14 cellular contexts compared by ENCODE assay signal in the genomic region with DNA sequence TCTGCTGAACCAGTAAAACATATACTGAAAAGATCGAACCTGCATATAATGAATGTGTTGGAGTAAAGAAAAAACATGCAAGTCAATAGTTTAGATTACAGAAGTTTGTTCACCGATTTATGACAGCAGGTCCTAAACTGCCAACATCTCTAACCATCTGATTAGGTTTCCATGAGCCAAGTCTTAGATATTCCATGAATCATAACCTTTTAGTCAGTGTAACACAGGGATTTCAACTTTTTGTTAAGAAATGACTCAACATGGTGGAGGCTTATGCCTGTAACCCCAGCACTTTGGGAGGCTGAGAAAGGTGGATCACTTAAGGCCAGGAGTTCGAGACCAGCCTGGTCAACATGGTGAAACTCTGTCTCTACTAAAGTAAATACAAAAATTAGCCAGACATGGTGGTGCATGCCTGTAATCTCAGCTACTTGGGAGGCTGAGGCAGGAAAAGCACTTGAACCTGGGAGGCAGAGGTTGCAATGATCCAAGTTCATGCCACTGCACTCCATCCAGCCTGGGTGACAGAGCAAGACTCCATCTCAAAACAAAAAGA. TPM values are rescaled to one million over a fixed set of nuclear protein-coding genes. Genes with fewer than 3 reads are reported as not detected.
DNase-seq lines count a peak whose midpoint lies in the region; ATAC-seq and TF ChIP-seq lines count a peak whose summit lies in the region.
"Had no signal": no experiment of that assay in that cellular context is flagged by ENCODE, and none has a peak within 500 bp of the region (broad histone marks: within the 10 kb centered on the region; RNA-seq: fewer than 3 reads in every experiment).

No MANE protein-coding gene starts in this region.

- no peak for ATAC-seq in HG02852 (IDR thresholded peaks at IDR 0.05; ENCODE audit: unreplicated experiment)
- ATAC-seq: activated CD4-positive, alpha-beta T cell treated with anti-CD3 and anti-CD28 coated beads for 36 hours had no signal

- intact Hi-C loops in Caco-2 (cut with micrococcal nuclease; ENCODE audit: unreplicated experiment) = no loop called here

- no peaks in the 10 kb centered on the region for H3K36me3 ChIP-seq in Caco-2 (ENCODE audit: control insufficient read depth, insufficient read depth, low read length)

- H3K9me3 Mint-ChIP-seq in Caco-2 (ENCODE audit: unreplicated experiment) = no peaks in the 10 kb centered on the region

- no peaks in the 10 kb centered on the region for H3K4me1 Mint-ChIP-seq in Caco-2 (ENCODE audit: low read depth, unreplicated experiment)

- no peaks in the 10 kb centered on the region for H3K27me3 ChIP-seq in Caco-2 (replicated peaks; ENCODE audit: control insufficient read depth, insufficient read depth, low read length)

- in situ Hi-C loops in astrocyte of the spinal cord (cut with HindIII; ENCODE audit: low sequenced_read_pairs) = no loop called here

- no peak overlapping the region for H3K27ac ChIP-seq in substantia nigra (ENCODE audit: low read depth, low read length, poor library complexity, severe bottlenecking)

- TF ChIP-seq CTCF in AG09319 (IDR thresholded peaks at IDR 0.05; ENCODE audit: low read depth, low read length) = no peak
- no peak for TF ChIP-seq CTCF in astrocyte of the spinal cord (IDR thresholded peaks at IDR 0.05; ENCODE audit: low read depth, low read length)
- TF ChIP-seq CTCF in Caco-2 (IDR thresholded peaks at IDR 0.05; ENCODE audit: insufficient read depth in 1 of 2, low read depth in 1 of 2, low read length in 1 of 2, severe bottlenecking in 1 of 2, unreplicated experiment in 1 of 2) = no peak

- no peak overlapping the region for H3K4me3 Mint-ChIP-seq in Caco-2 (ENCODE audit: unreplicated experiment)
- H3K4me3 Mint-ChIP-seq: activated CD4-positive, alpha-beta T cell treated with anti-CD3 and anti-CD28 coated beads for 36 hours had no signal

- no peaks in the 10 kb centered on the region for H3K9me3 ChIP-seq in Caco-2

- H3K36me3 Mint-ChIP-seq in Caco-2 (ENCODE audit: insufficient read depth, unreplicated experiment) = peaks cover 1% of the 10 kb centered on the region

- CTCF ChIA-PET in Caco-2 (lab: Charles Lee) = no interaction called here

- peak; percentile 68 for DNase-seq in AG09319 (ENCODE audit: extremely low read depth, low read depth)
- DNase-seq in HT1080 (ENCODE audit: low read depth) = peak; percentile 70
- DNase-seq in astrocyte of the spinal cord (ENCODE audit: low read depth, low spot score) = peak; percentile 72
- peak; percentile 59 for DNase-seq in kidney tubule cell (ENCODE audit: low spot score)
- DNase-seq in substantia nigra (lab: John Stamatoyannopoulos, UW) = no peak
- DNase-seq in Caco-2 = no peak
- no peak for DNase-seq in activated T-cell treated with anti-CD3 and anti-CD28 coated beads, Interleukin-2, amount 50 U/mL, for 48 hours
- DNase-seq: activated CD4-positive, alpha-beta T cell treated with anti-CD3 and anti-CD28 coated beads for 36 hours; amygdala; islet precursor cell; midbrain; NCI-H2107; stimulated activated CD4-positive, alpha-beta T cell treated with anti-CD3 and anti-CD28 coated beads, Interleukin-12 subunit alpha, Interleukin-12 subunit beta, amount 100 ng/mL, for 4 hours had no signal

- no TSS peak for BruUV-seq in Caco-2 (replicated peaks; lab: Mats Ljungman, UMichigan)

- no peaks in the 10 kb centered on the region for H3K4me1 ChIP-seq in Caco-2

- H3K4me3 ChIP-seq in astrocyte of the spinal cord (ENCODE audit: low read depth, low read length) (no peak overlapping the region), Caco-2 (ENCODE audit: low read depth, low read length) (no peak overlapping the region)

- POLR2A ChIA-PET in Caco-2 (lab: Charles Lee) = no interaction called here

- H3K27ac Mint-ChIP-seq in Caco-2 (ENCODE audit: unreplicated experiment) = no peak overlapping the region
- H3K27ac Mint-ChIP-seq: activated CD4-positive, alpha-beta T cell treated with anti-CD3 and anti-CD28 coated beads for 36 hours had no signal

- no peaks in the 10 kb centered on the region for H3K27me3 Mint-ChIP-seq in Caco-2 (ENCODE audit: insufficient read depth, unreplicated experiment)
- H3K27me3 Mint-ChIP-seq: activated CD4-positive, alpha-beta T cell treated with anti-CD3 and anti-CD28 coated beads for 36 hours had no signal

RNA-seq across cellular contexts. Expression of a gene that starts 38.7 kb away (rescaled TPM):
- 21.4 and 28.9 TPM in 2 replicates for total RNA-seq in HT1080 (2014; rRNA removed; shearing (Covaris generic))
- polyA plus RNA-seq in HT1080 (2015; cell fraction: cytosol; rRNA removed) = 4.1 and 6.2 TPM in 2 replicates
- 17.1 and 19.1 TPM in 2 replicates for polyA plus RNA-seq in HT1080 (2015; cell fraction: nucleus; rRNA removed)
- 27.5 and 28.6 TPM in 2 replicates for total RNA-seq in Caco-2 (2022)

Comparison
In these comparisons a context has a peak if more than half of its experiments do, and no peak if none do; other contexts are left out.
1. DNase-seq: peak in AG09319 (single experiment), HT1080 (single experiment), astrocyte of the spinal cord (single experiment) and kidney tubule cell (single experiment); none in substantia nigra (0 of 49), Caco-2 (0 of 2) and activated T-cell treated with anti-CD3 and anti-CD28 coated beads, Interleukin-2, amount 50 U/mL, for 48 hours (0 of 2).